1 cellular context compared by ENCODE assay signal in the genomic region with DNA sequence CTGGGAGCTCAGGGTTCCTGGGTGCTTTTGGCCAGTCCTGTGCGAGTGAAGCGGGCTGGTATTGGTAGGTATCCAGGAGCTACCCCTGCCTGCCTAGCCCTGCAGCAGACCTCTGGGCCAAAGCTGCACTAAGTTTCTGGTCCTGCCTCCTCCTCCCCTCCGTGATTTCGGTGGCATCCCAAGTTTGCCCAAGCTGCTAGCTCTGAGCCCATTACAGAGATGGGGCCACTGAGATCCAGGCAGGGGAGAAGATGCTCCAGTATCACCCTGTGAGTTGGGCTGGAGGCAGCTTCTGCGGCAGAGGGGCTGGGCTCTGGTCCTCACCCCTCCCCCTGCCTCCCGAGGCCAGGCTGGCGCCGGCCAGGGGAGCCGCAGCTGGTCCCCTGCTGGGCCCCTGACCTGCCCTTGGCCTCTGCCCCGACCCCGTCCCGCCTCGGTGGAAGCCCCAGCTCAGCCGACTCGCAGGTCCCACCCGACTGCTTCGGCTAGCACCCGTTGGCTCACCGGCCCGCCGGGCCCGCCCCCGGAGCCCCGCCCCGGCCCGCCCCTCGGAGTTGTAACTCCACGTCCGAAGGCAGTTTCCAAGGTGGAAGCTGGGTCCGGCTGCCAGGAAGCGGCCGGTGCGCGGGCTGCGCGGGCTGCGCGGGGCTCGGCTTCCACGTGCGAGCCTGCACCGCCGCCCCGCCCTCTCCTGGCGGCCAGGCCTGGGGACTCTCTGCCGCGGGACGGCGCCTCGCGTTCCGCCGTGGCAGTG.
TF ChIP-seq lines count a peak whose summit lies in the region.

A gene with protein sequence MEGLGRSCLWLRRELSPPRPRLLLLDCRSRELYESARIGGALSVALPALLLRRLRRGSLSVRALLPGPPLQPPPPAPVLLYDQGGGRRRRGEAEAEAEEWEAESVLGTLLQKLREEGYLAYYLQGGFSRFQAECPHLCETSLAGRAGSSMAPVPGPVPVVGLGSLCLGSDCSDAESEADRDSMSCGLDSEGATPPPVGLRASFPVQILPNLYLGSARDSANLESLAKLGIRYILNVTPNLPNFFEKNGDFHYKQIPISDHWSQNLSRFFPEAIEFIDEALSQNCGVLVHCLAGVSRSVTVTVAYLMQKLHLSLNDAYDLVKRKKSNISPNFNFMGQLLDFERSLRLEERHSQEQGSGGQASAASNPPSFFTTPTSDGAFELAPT (plus strand): TSS at position 584 of the 754 bp plus-strand sequence. CDS start 751 bp downstream, outside the sequence.

TF ChIP-seq in SK-N-SH, 30 proteins besides CTCF, POLR2A, EP300 and RAD21:
- TF ChIP-seq GABPA (IDR thresholded peaks at IDR 0.05; ENCODE audit: low read depth), result no peak
- TF ChIP-seq, protein P1, sequence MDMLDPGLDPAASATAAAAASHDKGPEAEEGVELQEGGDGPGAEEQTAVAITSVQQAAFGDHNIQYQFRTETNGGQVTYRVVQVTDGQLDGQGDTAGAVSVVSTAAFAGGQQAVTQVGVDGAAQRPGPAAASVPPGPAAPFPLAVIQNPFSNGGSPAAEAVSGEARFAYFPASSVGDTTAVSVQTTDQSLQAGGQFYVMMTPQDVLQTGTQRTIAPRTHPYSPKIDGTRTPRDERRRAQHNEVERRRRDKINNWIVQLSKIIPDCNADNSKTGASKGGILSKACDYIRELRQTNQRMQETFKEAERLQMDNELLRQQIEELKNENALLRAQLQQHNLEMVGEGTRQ (IDR thresholded peaks at IDR 0.05; ENCODE audit: borderline replicate concordance, low read depth, low read length), result no peak
- TF ChIP-seq, protein P2, sequence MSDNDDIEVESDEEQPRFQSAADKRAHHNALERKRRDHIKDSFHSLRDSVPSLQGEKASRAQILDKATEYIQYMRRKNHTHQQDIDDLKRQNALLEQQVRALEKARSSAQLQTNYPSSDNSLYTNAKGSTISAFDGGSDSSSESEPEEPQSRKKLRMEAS (IDR thresholded peaks at IDR 0.05; ENCODE audit: low read depth), result no peak
- TF ChIP-seq, protein P3, sequence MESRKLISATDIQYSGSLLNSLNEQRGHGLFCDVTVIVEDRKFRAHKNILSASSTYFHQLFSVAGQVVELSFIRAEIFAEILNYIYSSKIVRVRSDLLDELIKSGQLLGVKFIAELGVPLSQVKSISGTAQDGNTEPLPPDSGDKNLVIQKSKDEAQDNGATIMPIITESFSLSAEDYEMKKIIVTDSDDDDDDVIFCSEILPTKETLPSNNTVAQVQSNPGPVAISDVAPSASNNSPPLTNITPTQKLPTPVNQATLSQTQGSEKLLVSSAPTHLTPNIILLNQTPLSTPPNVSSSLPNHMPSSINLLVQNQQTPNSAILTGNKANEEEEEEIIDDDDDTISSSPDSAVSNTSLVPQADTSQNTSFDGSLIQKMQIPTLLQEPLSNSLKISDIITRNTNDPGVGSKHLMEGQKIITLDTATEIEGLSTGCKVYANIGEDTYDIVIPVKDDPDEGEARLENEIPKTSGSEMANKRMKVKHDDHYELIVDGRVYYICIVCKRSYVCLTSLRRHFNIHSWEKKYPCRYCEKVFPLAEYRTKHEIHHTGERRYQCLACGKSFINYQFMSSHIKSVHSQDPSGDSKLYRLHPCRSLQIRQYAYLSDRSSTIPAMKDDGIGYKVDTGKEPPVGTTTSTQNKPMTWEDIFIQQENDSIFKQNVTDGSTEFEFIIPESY (IDR thresholded peaks at IDR 0.05; ENCODE audit: borderline replicate concordance, low read depth), result no peak
- no peak for TF ChIP-seq GATA2 (CRISPR knock-in tag; IDR thresholded peaks at IDR 0.05)
- TF ChIP-seq RXRA (IDR thresholded peaks at IDR 0.05; ENCODE audit: borderline replicate concordance, low read depth), result no peak
- TF ChIP-seq, protein P4, sequence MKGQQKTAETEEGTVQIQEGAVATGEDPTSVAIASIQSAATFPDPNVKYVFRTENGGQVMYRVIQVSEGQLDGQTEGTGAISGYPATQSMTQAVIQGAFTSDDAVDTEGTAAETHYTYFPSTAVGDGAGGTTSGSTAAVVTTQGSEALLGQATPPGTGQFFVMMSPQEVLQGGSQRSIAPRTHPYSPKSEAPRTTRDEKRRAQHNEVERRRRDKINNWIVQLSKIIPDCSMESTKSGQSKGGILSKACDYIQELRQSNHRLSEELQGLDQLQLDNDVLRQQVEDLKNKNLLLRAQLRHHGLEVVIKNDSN (IDR thresholded peaks at IDR 0.05; ENCODE audit: borderline replicate concordance, low read depth), result no peak
- no peak for TF ChIP-seq SMC3 (IDR thresholded peaks at IDR 0.05; ENCODE audit: low read depth, low read length)
- TF ChIP-seq NRF1 (IDR thresholded peaks at IDR 0.05; ENCODE audit: low read depth, low read length), result no peak
- TF ChIP-seq SIN3A (IDR thresholded peaks at IDR 0.05; ENCODE audit: borderline replicate concordance, low read depth, low read length), result no peak
